Comparison of ENCODE assay signal across 8 cellular contexts in the genomic region with DNA sequence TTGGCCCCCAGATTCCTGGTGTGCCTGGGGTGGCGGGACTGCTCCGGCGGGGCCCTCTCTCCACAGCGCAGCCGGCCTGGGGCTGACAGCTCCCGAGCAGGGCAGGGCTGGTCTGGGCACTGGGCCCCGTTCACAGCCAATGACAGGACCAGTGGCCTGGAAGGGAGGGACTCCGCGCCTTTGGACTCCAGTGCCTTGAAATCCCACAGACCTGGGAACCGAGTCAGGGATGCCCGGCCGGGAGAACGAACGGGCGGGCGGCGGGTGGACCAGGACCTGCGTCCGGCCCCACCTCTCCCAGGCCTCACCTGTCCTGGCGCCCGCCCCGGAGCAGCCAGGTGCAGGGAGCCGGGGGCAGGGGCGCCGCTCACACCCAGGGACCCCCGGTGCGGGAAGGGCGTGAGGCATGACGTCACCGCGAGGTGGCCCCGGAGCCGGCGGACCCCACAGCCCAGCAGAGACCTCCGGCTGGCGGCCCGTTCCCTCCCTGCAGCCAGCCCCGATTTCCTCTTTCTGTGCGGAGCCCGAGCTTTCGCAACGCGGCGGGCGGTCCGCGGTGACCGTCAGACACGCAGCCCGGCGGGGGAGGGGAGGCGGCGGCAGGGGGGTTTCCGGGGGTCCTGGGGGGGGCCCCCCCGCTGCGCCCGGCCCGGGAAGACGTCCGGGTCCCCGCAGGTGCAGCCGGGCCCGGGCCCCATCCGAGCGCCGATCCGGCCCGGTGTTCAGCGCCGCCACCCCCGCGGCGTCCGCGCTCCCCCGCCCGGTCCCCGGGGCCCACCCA. TPM values are rescaled to one million over a fixed set of nuclear protein-coding genes. Genes with fewer than 3 reads are reported as not detected.
DNase-seq lines count a peak whose midpoint lies in the region; ATAC-seq and TF ChIP-seq lines count a peak whose summit lies in the region.

No MANE protein-coding gene starts in this region.

- H3K27ac ChIP-seq in DOHH2 (ENCODE audit: low read depth, low read length): no peak overlapping the region
- H3K27ac ChIP-seq in GM23338 (ENCODE audit: low read depth): no peak overlapping the region
- H3K27ac ChIP-seq in Peyer's patch: peak overlapping the region; percentile 38 to 98 (median 80)
- H3K27ac ChIP-seq in duodenal mucosa (ENCODE audit: low read depth, low read length): peak overlapping the region; percentile 25
- H3K27ac ChIP-seq in mesenchymal stem cell (ENCODE audit: low read length, poor library complexity, severe bottlenecking): no peak overlapping the region
- no peak overlapping the region for H3K27ac ChIP-seq in testis

- intact Hi-C loops in testis (cut with DNase I; ENCODE audit: low total_unique reads): no loop called here

- no peak overlapping the region for H4K8ac ChIP-seq in mesenchymal stem cell (ENCODE audit: low read length)

- H3K27me3 ChIP-seq in DOHH2 (ENCODE audit: control insufficient read depth, low read length) (peaks cover 41% of the 10 kb centered on the region), GM23338 (ENCODE audit: insufficient read depth) (peaks cover 24% of the 10 kb centered on the region), Peyer's patch (no peaks in the 10 kb centered on the region), duodenal mucosa (ENCODE audit: control insufficient read depth in 1 of 2, insufficient read depth in 2 of 2, low read length in 2 of 2) (no peaks in the 10 kb centered on the region), mesenchymal stem cell (ENCODE audit: control insufficient read depth in 1 of 2, insufficient read depth in 1 of 2, low read length in 2 of 2) (peaks cover 47 to 62% of the 10 kb centered on the region in 2 experiments), testis (no peaks in the 10 kb centered on the region)

- H2AFZ ChIP-seq in GM23338 (peak overlapping the region; percentile 47), mesenchymal stem cell (ENCODE audit: low read depth, low read length) (peak overlapping the region; percentile 29)

- H3K27ac Mint-ChIP-seq in GM23338: no peak overlapping the region

- H3K4me3 ChIP-seq in DOHH2 (ENCODE audit: low read length) (peak overlapping the region; percentile 12; the same call in 1 of the 2 replicates), GM23338 (peak overlapping the region; percentile 64), Peyer's patch (peak overlapping the region; percentile 54 to 89 (median 58)), duodenal mucosa (ENCODE audit: low read depth in 1 of 2, low read length in 2 of 2) (peak overlapping the region; percentile 54 to 75), mesenchymal stem cell (ENCODE audit: insufficient read depth in 1 of 2, low read depth in 1 of 2, low read length in 2 of 2) (peak overlapping the region; percentile 29), testis (peak overlapping the region; percentile 34 to 52)

- H2AK5ac ChIP-seq in mesenchymal stem cell (ENCODE audit: low read length, severe bottlenecking): no peak overlapping the region

- no peak overlapping the region for H2BK12ac ChIP-seq in mesenchymal stem cell (ENCODE audit: low read length in 2 of 2)

- peak overlapping the region; percentile 54; the same call in 2 of the 3 replicates for H3K4me3 Mint-ChIP-seq in GM23338

- H3K9me2 ChIP-seq in DOHH2 (replicated peaks; ENCODE audit: control insufficient read depth, low read length): no peaks in the 10 kb centered on the region
- H3K9me2 ChIP-seq in GM23338 (ENCODE audit: insufficient read depth): no peaks in the 10 kb centered on the region

- no peak overlapping the region for H4K91ac ChIP-seq in mesenchymal stem cell (ENCODE audit: low read length)

- peak overlapping the region; percentile 66 to 70 for H3K9ac ChIP-seq in duodenal mucosa (ENCODE audit: low read depth in 1 of 2, low read length in 2 of 2)
- no peak overlapping the region for H3K9ac ChIP-seq in mesenchymal stem cell (ENCODE audit: low read length)

- H3K9me3 ChIP-seq in DOHH2 (ENCODE audit: control insufficient read depth, insufficient read depth, low read length) (no peaks in the 10 kb centered on the region), Peyer's patch (no peaks in the 10 kb centered on the region), duodenal mucosa (ENCODE audit: control insufficient read depth in 1 of 2, low read length in 2 of 2) (no peaks in the 10 kb centered on the region), mesenchymal stem cell (ENCODE audit: control insufficient read depth, low read length) (no peaks in the 10 kb centered on the region), testis (no peaks in the 10 kb centered on the region)

- H2BK5ac ChIP-seq in mesenchymal stem cell (ENCODE audit: low read depth, low read length, poor library complexity, severe bottlenecking): no peak overlapping the region

- H3K4me1 ChIP-seq in DOHH2 (ENCODE audit: control insufficient read depth, low read length) (peaks cover 38% of the 10 kb centered on the region), GM23338 (ENCODE audit: insufficient read depth) (no peaks in the 10 kb centered on the region; the same call in 1 of the 2 replicates), Peyer's patch (peaks cover 0 to 42% (median 4%) of the 10 kb centered on the region in 4 donors), duodenal mucosa (ENCODE audit: control insufficient read depth in 1 of 2, insufficient read depth in 2 of 2, low read length in 2 of 2) (peaks cover 11 to 27% of the 10 kb centered on the region in 2 donors), mesenchymal stem cell (ENCODE audit: control insufficient read depth, insufficient read depth, low read depth, low read length) (peaks cover 14% of the 10 kb centered on the region), testis (no peaks in the 10 kb centered on the region)

- H3K4me2 ChIP-seq in DOHH2 (ENCODE audit: low read length): peak overlapping the region; percentile 46
- peak overlapping the region; percentile 83 for H3K4me2 ChIP-seq in GM23338
- H3K4me2 ChIP-seq in mesenchymal stem cell (ENCODE audit: low read length, poor library complexity, severe bottlenecking): peak overlapping the region; percentile 77

- H3K14ac ChIP-seq in mesenchymal stem cell (ENCODE audit: low read length in 2 of 2): peak overlapping the region in 1 of 2 experiments; percentile 74

- H3K4ac ChIP-seq in mesenchymal stem cell (ENCODE audit: low read depth in 1 of 2, low read length in 2 of 2): no peak overlapping the region

- WGBS in mesenchymal stem cell: 9% methylated on average over 19 of the region's 78 CpGs
- WGBS in testis, 2 donors: 5% methylated on average over 38 of the region's 78 CpGs; no CpG with 5 or more reads in 1 of the 2 donors

- H3K4me1 Mint-ChIP-seq in GM23338: peaks cover 7% of the 10 kb centered on the region

- no peaks in the 10 kb centered on the region; the same call in 2 of the 3 replicates for H3K36me3 Mint-ChIP-seq in GM23338 (ENCODE audit: low read depth)

- no peak overlapping the region for H3K18ac ChIP-seq in mesenchymal stem cell (ENCODE audit: low read depth in 1 of 2, low read length in 2 of 2)

- DNase-seq in GM23338 (ENCODE audit: low spot score): peak; percentile 78
- peak in 2 of 3 donors; percentile 87 to 90 for DNase-seq in Peyer's patch
- DNase-seq in mesenchymal stem cell: peak; percentile 37
- DNase-seq in testis: peak; percentile 50
- no peak for DNase-seq in DMS79 (lab: John Stamatoyannopoulos, UW)
- no peak for DNase-seq in NCI-H2029 (lab: John Stamatoyannopoulos, UW)

- no peaks in the 10 kb centered on the region; the same call in 1 of the 2 replicates for H3F3A ChIP-seq in DOHH2 (ENCODE audit: control insufficient read depth, insufficient read depth)
- H3F3A ChIP-seq in GM23338 (replicated peaks; ENCODE audit: low read depth): peaks cover 6% of the 10 kb centered on the region; the same call in 1 of the 2 replicates

- H4K20me1 ChIP-seq in DOHH2 (ENCODE audit: control insufficient read depth, insufficient read depth, low read depth, low read length) (peaks cover 4% of the 10 kb centered on the region; the same call in 1 of the 2 replicates), GM23338 (replicated peaks; ENCODE audit: insufficient read depth) (no peaks in the 10 kb centered on the region)

- H3K23ac ChIP-seq in mesenchymal stem cell (ENCODE audit: low read length in 2 of 2): peak overlapping the region in 1 of 2 experiments; percentile 18

- no peak overlapping the region for H2BK15ac ChIP-seq in mesenchymal stem cell (ENCODE audit: low read depth, poor library complexity, severe bottlenecking)

- H2BK120ac ChIP-seq in mesenchymal stem cell (ENCODE audit: low read depth, low read length): no peak overlapping the region

- peak; percentile 92 to 96 for TF ChIP-seq POLR2A in Peyer's patch (IDR thresholded peaks at IDR 0.05)
- no peak for TF ChIP-seq POLR2A in testis (IDR thresholded peaks at IDR 0.05)

- H3K27me3 Mint-ChIP-seq in GM23338 (ENCODE audit: insufficient read depth, low read depth, poor library complexity): peaks cover 20% of the 10 kb centered on the region

- ATAC-seq in GM23338: peak; percentile 63

- H3K36me3 ChIP-seq in DOHH2 (ENCODE audit: control insufficient read depth, low read length) (no peaks in the 10 kb centered on the region), GM23338 (ENCODE audit: insufficient read depth) (no peaks in the 10 kb centered on the region), Peyer's patch (peaks cover 0 to 9% (median 0%) of the 10 kb centered on the region in 3 donors), duodenal mucosa (ENCODE audit: control insufficient read depth in 1 of 2, insufficient read depth in 2 of 2, low read length in 2 of 2) (no peaks in the 10 kb centered on the region), mesenchymal stem cell (ENCODE audit: control insufficient read depth in 1 of 2, insufficient read depth in 2 of 2, low read depth in 1 of 2, low read length in 2 of 2) (peaks cover 0 to 9% of the 10 kb centered on the region in 2 experiments), testis (ENCODE audit: low read depth, missing control alignments) (no peaks in the 10 kb centered on the region)

- H3K79me2 ChIP-seq in DOHH2 (ENCODE audit: control insufficient read depth, low read length): no peaks in the 10 kb centered on the region
- H3K79me2 ChIP-seq in GM23338 (replicated peaks; ENCODE audit: insufficient read depth): no peaks in the 10 kb centered on the region

- H3K9me3 Mint-ChIP-seq in GM23338: no peaks in the 10 kb centered on the region; the same call in 2 of the 3 replicates

- H3K79me1 ChIP-seq in mesenchymal stem cell (replicated peaks; ENCODE audit: low read length, poor library complexity, severe bottlenecking): no peaks in the 10 kb centered on the region

- TF ChIP-seq CTCF in DOHH2 (IDR thresholded peaks at IDR 0.05; ENCODE audit: low read depth, low read length, poor library complexity, severe bottlenecking) (no peak), GM23338 (conservative IDR thresholded peaks at IDR 0.05; ENCODE audit: low read depth in 2 of 2) (no peak), Peyer's patch (IDR thresholded peaks at IDR 0.05) (peak in 2 of 6 experiments; percentile 5 to 12), testis (IDR thresholded peaks at IDR 0.05) (no peak)

RNA-seq across cellular contexts. Expression of a gene that starts 0.7 kb away (rescaled TPM):
- 4.3 and 9.6 TPM in 2 replicates for total RNA-seq in GM23338 (2014; rRNA removed; shearing (Covaris generic))
- polyA plus RNA-seq in GM23338 (2016; fragmentation: Nextera tagmentation; extraction: Ambion mirVana): 1.9 and 2.2 TPM in 2 replicates
- 100 to 1,000 TPM; 102 to 146 (median 133) TPM for total RNA-seq in Peyer's patch
- 0.97 TPM for polyA plus RNA-seq in mesenchymal stem cell (2013, experiment 1 of 2)
- 0.84 TPM for polyA plus RNA-seq in mesenchymal stem cell (2013, experiment 2 of 2)
- total RNA-seq in testis: 10 to 100 TPM in 1 of 2 donors, 1 to 10 TPM in 1; 6.1 to 10.9 TPM
- 2.4 TPM for polyA plus RNA-seq in testis (ENCODE audit: insufficient read depth, low read depth, low replicate concordance)

RNA-seq across cellular contexts. Expression of a gene that starts 21.6 kb away (rescaled TPM):
- total RNA-seq in GM23338 (2014; rRNA removed; shearing (Covaris generic)): 6.2 and 11.7 TPM in 2 replicates
- 12.6 and 13.9 TPM in 2 replicates for polyA plus RNA-seq in GM23338 (2016; fragmentation: Nextera tagmentation; extraction: Ambion mirVana)
- total RNA-seq in Peyer's patch: 10 to 100 TPM; 15.9 to 41.3 (median 24.7) TPM
- polyA plus RNA-seq in mesenchymal stem cell (2013, experiment 1 of 2): 6.3 TPM
- 5.9 TPM for polyA plus RNA-seq in mesenchymal stem cell (2013, experiment 2 of 2)
- total RNA-seq in testis: 10 to 100 TPM; 21.6 to 23.5 TPM
- polyA plus RNA-seq in testis (ENCODE audit: insufficient read depth, low read depth, low replicate concordance): 8.8 TPM

RNA-seq across cellular contexts. Expression of a gene that starts 29.2 kb away (rescaled TPM):
- total RNA-seq in GM23338 (2014; rRNA removed; shearing (Covaris generic)): not detected in 2 replicates
- polyA plus RNA-seq in GM23338 (2016; fragmentation: Nextera tagmentation; extraction: Ambion mirVana) (not detected in 2 replicates), testis (ENCODE audit: insufficient read depth, low read depth, low replicate concordance) (0.61 TPM)
- total RNA-seq in Peyer's patch (10 to 100 TPM in 1 of 4 donors, 1 to 10 TPM in 2, not detected in 1; 2.3 to 23.1 (median 2.5) TPM), testis (1 to 10 TPM in 1 of 2 donors, under 1 TPM in 1; 0.71 to 1.2 TPM)
- polyA plus RNA-seq in mesenchymal stem cell (2013, experiment 1 of 2): not detected
- polyA plus RNA-seq in mesenchymal stem cell (2013, experiment 2 of 2): not detected

Comparison
In these comparisons a context has a peak if more than half of its experiments do, and no peak if none do; other contexts are left out.
1. H3K27ac ChIP-seq: peak in Peyer's patch (4 of 4) and duodenal mucosa (single experiment); none in DOHH2 (single experiment), GM23338 (single experiment), mesenchymal stem cell (single experiment) and testis (0 of 2).
2. H3K4me3 ChIP-seq: peak in every context shown above with its lines; median percentile 64 in duodenal mucosa; 64 in GM23338; 58 in Peyer's patch; 43 in testis; 29 in mesenchymal stem cell; 12 in DOHH2.
3. DNase-seq: peak in GM23338 (single experiment), Peyer's patch (2 of 3), mesenchymal stem cell (single experiment) and testis (single experiment); none in DMS79 (single experiment) and NCI-H2029 (single experiment).
4. Peak in every context shown above with its lines, with median percentiles within 50 percentile points of each other: H3K4me2 ChIP-seq.